ENCODE assay signal across 24 cellular contexts in genomic region chr10:86725980-86726976, GRCh38. TPM values are rescaled to one million over a fixed set of nuclear protein-coding genes. Genes with fewer than 3 reads are reported as not detected.
"Had no signal": no experiment of that assay in that cellular context is flagged by ENCODE, and none has a peak within 500 bp of the region (broad histone marks: within the 10 kb centered on the region; RNA-seq: fewer than 3 reads in every experiment).

No MANE protein-coding gene starts in this region.

- H3K4me3 ChIP-seq: body of pancreas, tibial artery had no signal

- H3K9me3 ChIP-seq: body of pancreas, tibial artery had no signal

- H3K27me3 ChIP-seq: body of pancreas, tibial artery had no signal

- H3K27ac ChIP-seq: body of pancreas had no signal

- FAIRE-seq: endometrium, keratinocyte, TTC549 had no signal

- ATAC-seq: activated CD8-positive, alpha-beta T cell treated with anti-CD3 and anti-CD28 coated beads, Interleukin-2, amount 10 ng/mL, durations not matched to agents 7 days and 5 days; activated naive CD8-positive, alpha-beta T cell treated with anti-CD3 and anti-CD28 coated beads, Interleukin-2, amount 50 U/mL, for 24 hours; body of pancreas; stimulated activated effector memory CD8-positive, alpha-beta T cell treated with anti-CD3 and anti-CD28 coated beads, Interleukin-12 subunit alpha, Interleukin-12 subunit beta, amount 100 ng/mL, for 72 hours; stimulated activated naive CD8-positive, alpha-beta T cell treated with anti-CD3 and anti-CD28 coated beads, Interleukin-15, amount 100 ng/mL, for 72 hours had no signal

- DNase-seq: activated CD4-positive, alpha-beta T cell treated with anti-CD3 and anti-CD28 coated beads for 1 hour; activated CD4-positive, alpha-beta T cell treated with anti-CD3 and anti-CD28 coated beads, Interleukin-2, amount 50 U/mL, for 1 hour; activated CD8-positive, alpha-beta T cell treated with anti-CD3 and anti-CD28 coated beads, Interleukin-2, amount 10 ng/mL, durations not matched to agents 7 days and 5 days; activated gamma-delta T cell; activated naive CD4-positive, alpha-beta T cell treated with anti-CD3 and anti-CD28 coated beads, Interleukin-2, amount 50 U/mL, for 16 hours; activated naive CD8-positive, alpha-beta T cell treated with anti-CD3 and anti-CD28 coated beads, Interleukin-2, amount 50 U/mL, for 24 hours; anterior cingulate cortex; body of pancreas; effector CD4-positive, alpha-beta T cell; foreskin fibroblast; glutamatergic neuron; mammary epithelial cell; nephron progenitor cell; retina; stimulated activated CD4-positive, alpha-beta T cell treated with anti-CD3 and anti-CD28 coated beads, Interleukin-1b, Interleukin-23, amount 100 ng/mL, for 48 hours; stimulated activated naive CD8-positive, alpha-beta T cell treated with anti-CD3 and anti-CD28 coated beads, Interleukin-15, amount 100 ng/mL, for 72 hours; T-helper 1 cell had no signal

RNA-seq across cellular contexts. Expression of gene LDB3, which starts 58.0 kb away (rescaled TPM):
- total RNA-seq: epithelial cell of proximal tubule, mammary epithelial cell, mononuclear cell had no signal
- polyA plus RNA-seq: mammary epithelial cell had no signal
